In genomic region chr10:62804384-62805138, GRCh38 we compare ENCODE assay signal across 8 cellular contexts. TPM values are rescaled to one million over a fixed set of nuclear protein-coding genes. Genes with fewer than 3 reads are reported as not detected.
A peak's percentile ranks its signal among the peaks of the same experiment; 100 is the strongest.
DNase-seq lines count a peak whose midpoint lies in the region; ATAC-seq and TF ChIP-seq lines count a peak whose summit lies in the region.

ADO (plus strand) TSS chr10:62804720; CDS start chr10:62805060, 340 bp downstream.

- H4K8ac ChIP-seq in trophoblast cell (ENCODE audit: low read depth, low read length) = peak within 1 kb of the TSS; percentile 100

- peak within 1 kb of the TSS; percentile 92 for H3K27ac ChIP-seq in adipose tissue (ENCODE audit: low read depth, low read length)
- H3K27ac ChIP-seq in cardiac muscle cell = peak within 1 kb of the TSS; percentile 96
- H3K27ac ChIP-seq in trophoblast cell (ENCODE audit: low read depth, low read length) = peak within 1 kb of the TSS; percentile 68

- H2AFZ ChIP-seq in trophoblast cell (ENCODE audit: insufficient read depth, low read length, poor library complexity) = peak within 1 kb of the TSS; percentile 96

- H3K27me3 ChIP-seq in cardiac muscle cell (no peaks in the 10 kb centered on the region), trophoblast cell (ENCODE audit: insufficient read depth, low read length) (no peaks in the 10 kb centered on the region)

- no peaks in the 10 kb centered on the region for H3K9me3 ChIP-seq in cardiac muscle cell (ENCODE audit: low read depth)
- H3K9me3 ChIP-seq in trophoblast cell (ENCODE audit: insufficient read depth, low read depth, low read length) = peaks cover 4% of the 10 kb centered on the region

- peak within 1 kb of the TSS; percentile 28 for H2AK5ac ChIP-seq in trophoblast cell (ENCODE audit: low read length)

- peak within 1 kb of the TSS; percentile 54 for H3K4ac ChIP-seq in trophoblast cell (ENCODE audit: low read depth, low read length)

- H4K12ac ChIP-seq in trophoblast cell (ENCODE audit: low read depth, low read length) = peak within 1 kb of the TSS; percentile 98

- H3K14ac ChIP-seq in trophoblast cell (ENCODE audit: low read length) = peak within 1 kb of the TSS; percentile 68

- peak within 1 kb of the TSS; percentile 58 for H2BK5ac ChIP-seq in trophoblast cell (ENCODE audit: low read depth, low read length, poor library complexity)

- H4K91ac ChIP-seq in trophoblast cell (ENCODE audit: low read depth, low read length) = peak within 1 kb of the TSS; percentile 67

- DNase-seq in GM12864 (ENCODE audit: low read depth) (no peak), NCI-H1048 (lab: John Stamatoyannopoulos, UW) (peak; percentile 40), SW480 (ENCODE audit: low spot score) (peak; percentile 83), cardiac muscle cell (ENCODE audit: low read depth in 1 of 2, low spot score in 1 of 2) (peak; percentile 90 to 92), trophoblast cell (peak; percentile 66 to 82), ureter (ENCODE audit: low spot score) (peak; percentile 80)

- peak within 1 kb of the TSS; percentile 89 for H3K4me2 ChIP-seq in trophoblast cell (ENCODE audit: low read length)

- no peak for TF ChIP-seq CTCF in GM12864 (IDR thresholded peaks at IDR 0.05; ENCODE audit: low read depth, low read length, missing control alignments)
- TF ChIP-seq CTCF in cardiac muscle cell (IDR thresholded peaks at IDR 0.05; ENCODE audit: low read depth, low read length) = no peak

- H3K79me1 ChIP-seq in trophoblast cell (ENCODE audit: low read length) = peaks cover 17% of the 10 kb centered on the region

- ATAC-seq in HG02588 (IDR thresholded peaks at IDR 0.05; ENCODE audit: unreplicated experiment) = peak; percentile 87

- peak within 1 kb of the TSS; percentile 91 for H3K9ac ChIP-seq in trophoblast cell (ENCODE audit: low read length)

- H3K36me3 ChIP-seq in cardiac muscle cell (no peaks in the 10 kb centered on the region), trophoblast cell (ENCODE audit: control insufficient read depth in 1 of 2, insufficient read depth in 2 of 2, low read length in 2 of 2) (no peaks in the 10 kb centered on the region)

- WGBS in adipose tissue, 3 donors = 0% methylated on average over 61 to 73 of the region's 73 CpGs
- WGBS in trophoblast cell (ENCODE audit: extremely low coverage, insufficient coverage, insufficient read length) = no CpG with 5 or more reads among the region's 73 CpGs

- H3K4me1 ChIP-seq in cardiac muscle cell (ENCODE audit: low read depth) = peaks cover 7% of the 10 kb centered on the region
- peaks cover 8 to 10% of the 10 kb centered on the region in 2 experiments for H3K4me1 ChIP-seq in trophoblast cell (ENCODE audit: control insufficient read depth in 1 of 2, insufficient read depth in 2 of 2, low read length in 2 of 2)

- no peak within 1 kb of the TSS for H2BK12ac ChIP-seq in trophoblast cell (ENCODE audit: low read length)

- H3K79me2 ChIP-seq in trophoblast cell (ENCODE audit: control insufficient read depth, insufficient read depth, low read length, poor library complexity) = peaks cover 14% of the 10 kb centered on the region

- peak within 1 kb of the TSS; percentile 14 for H2BK120ac ChIP-seq in trophoblast cell (ENCODE audit: insufficient read depth, low read length, poor library complexity)

- H3K4me3 ChIP-seq in GM12864 (ENCODE audit: low read depth, low read length) (peak within 1 kb of the TSS; percentile 90), cardiac muscle cell (peak within 1 kb of the TSS; percentile 68), trophoblast cell (ENCODE audit: low read depth, low read length) (peak within 1 kb of the TSS; percentile 94)

- no peak within 1 kb of the TSS for H3K23ac ChIP-seq in trophoblast cell (ENCODE audit: low read length)

- peak within 1 kb of the TSS; percentile 86 for H3K18ac ChIP-seq in trophoblast cell (ENCODE audit: low read length)

RNA-seq across cellular contexts. Expression of gene ADO, which starts in this region (rescaled TPM):
- polyA plus RNA-seq in adipose tissue = 10 to 100 TPM in 1 of 3 donors, 1 to 10 TPM in 2; 3.9 to 12.5 (median 8.4) TPM
- total RNA-seq in cardiac muscle cell = 29.4 and 33.3 TPM in 2 replicates
- 6.8 and 9.4 TPM in 2 replicates for polyA plus RNA-seq in cardiac muscle cell
- 10.0 and 10.6 TPM in 2 replicates for polyA plus RNA-seq in trophoblast cell (2013)
- total RNA-seq in ureter = 18.5 TPM
